Comparison of ENCODE assay signal across 9 cellular contexts in genomic region chr7:55140221-55140980, GRCh38.
DNase-seq lines count a peak whose midpoint lies in the region; ATAC-seq and TF ChIP-seq lines count a peak whose summit lies in the region.
"Had no signal": no experiment of that assay in that cellular context is flagged by ENCODE, and none has a peak within 500 bp of the region (broad histone marks: within the 10 kb centered on the region; RNA-seq: fewer than 3 reads in every experiment).

No MANE protein-coding gene starts in this region.

- ATAC-seq in GM19351 (IDR thresholded peaks at IDR 0.05; ENCODE audit: unreplicated experiment), result peak; percentile 99
- peak; percentile 76 for ATAC-seq in HG03280 (IDR thresholded peaks at IDR 0.05; ENCODE audit: unreplicated experiment)
- ATAC-seq in upper lobe of right lung, result peak; percentile 55

- TF ChIP-seq CTCF in upper lobe of right lung (IDR thresholded peaks at IDR 0.05), result no peak

- H3K36me3 ChIP-seq in upper lobe of right lung, result peaks cover 10% of the 10 kb centered on the region
- H3K36me3 ChIP-seq: neutrophil had no signal

- no peaks in the 10 kb centered on the region for H3K9me3 ChIP-seq in upper lobe of right lung
- H3K9me3 ChIP-seq: neutrophil had no signal

- H3K4me1 ChIP-seq in upper lobe of right lung, result no peaks in the 10 kb centered on the region

- H3K27me3 ChIP-seq in upper lobe of right lung, result no peaks in the 10 kb centered on the region
- H3K27me3 ChIP-seq: neutrophil had no signal

- H3K27ac ChIP-seq in upper lobe of right lung, result no peak overlapping the region
- H3K27ac ChIP-seq: neutrophil had no signal

- peak; percentile 51 for DNase-seq in AG08395 (ENCODE audit: low spot score)
- peak; percentile 79 for DNase-seq in fibroblast of gingiva (ENCODE audit: low read depth)
- DNase-seq in upper lobe of right lung, result no peak
- DNase-seq in activated CD8-positive, alpha-beta memory T cell treated with anti-CD3 and anti-CD28 coated beads for 24 hours, result no peak
- no peak for DNase-seq in activated CD4-positive, alpha-beta T cell treated with anti-CD3 and anti-CD28 coated beads for 48 hours
- no peak for DNase-seq in stimulated activated CD4-positive, alpha-beta T cell treated with anti-CD3 and anti-CD28 coated beads, Interleukin-4, amount 100 ng/mL, for 24 hours

- H3K4me3 ChIP-seq in upper lobe of right lung, result no peak overlapping the region

- intact Hi-C loops in upper lobe of right lung (cut with DNase I), result no loop called here

Comparison
In these comparisons a context has a peak if more than half of its experiments do, and no peak if none do; other contexts are left out.
1. DNase-seq: peak in AG08395 (single experiment) and fibroblast of gingiva (single experiment); none in upper lobe of right lung (single experiment), activated CD8-positive, alpha-beta memory T cell treated with anti-CD3 and anti-CD28 coated beads for 24 hours (single experiment), activated CD4-positive, alpha-beta T cell treated with anti-CD3 and anti-CD28 coated beads for 48 hours (single experiment) and stimulated activated CD4-positive, alpha-beta T cell treated with anti-CD3 and anti-CD28 coated beads, Interleukin-4, amount 100 ng/mL, for 24 hours (single experiment).
2. Peak in every context shown above with its lines, with median percentiles within 50 percentile points of each other: ATAC-seq.